10 cellular contexts compared by ENCODE assay signal in genomic region chrX:106740193-106740780, GRCh38. TPM values are rescaled to one million over a fixed set of nuclear protein-coding genes. Genes with fewer than 3 reads are reported as not detected.
"Had no signal": no experiment of that assay in that cellular context is flagged by ENCODE, and none has a peak within 500 bp of the region (broad histone marks: within the 10 kb centered on the region; RNA-seq: fewer than 3 reads in every experiment).

No MANE protein-coding gene starts in this region.

- H2AFZ ChIP-seq: GM23248 had no signal

- H3K4me1 ChIP-seq: HAP-1 had no signal

- H3K4me3 ChIP-seq: GM23248, HAP-1, K562 had no signal

- H3K27ac ChIP-seq: GM23248, HL-60 had no signal

- FAIRE-seq: K562 had no signal

- H3K9me3 ChIP-seq: HAP-1 had no signal

- H3K27ac Mint-ChIP-seq: HFFc6 had no signal

- H3K9ac ChIP-seq: GM23248 had no signal

- H3K9me3 Mint-ChIP-seq: HFFc6 had no signal

- DNase-seq: GM23248, GOT3, H7, HFFc6, IMR-90 had no signal

- H3K36me3 ChIP-seq: HAP-1 had no signal

- H3K4me3 Mint-ChIP-seq: HFFc6 had no signal

- ATAC-seq: HCT116, K562 had no signal

RNA-seq across cellular contexts. Expression of gene RNF128, which starts 13.8 kb away (rescaled TPM):
- total RNA-seq: H4 had no signal
- polyA plus RNA-seq: K562 had no signal
